In genomic region chr17:17683710-17684365, GRCh38 we compare ENCODE assay signal across 8 cellular contexts. TPM values are rescaled to one million over a fixed set of nuclear protein-coding genes. Genes with fewer than 3 reads are reported as not detected.
DNase-seq lines count a peak whose midpoint lies in the region; ATAC-seq and TF ChIP-seq lines count a peak whose summit lies in the region.

No MANE protein-coding gene starts in this region.

- TF ChIP-seq CTCF in AG04450 (IDR thresholded peaks at IDR 0.05; ENCODE audit: low read depth, low read length) (no peak), natural killer cell (IDR thresholded peaks at IDR 0.05) (no peak)

- ATAC-seq in natural killer cell: no peak
- ATAC-seq in GM21825 (IDR thresholded peaks at IDR 0.05; ENCODE audit: unreplicated experiment): no peak
- ATAC-seq in GM18870 (IDR thresholded peaks at IDR 0.05; ENCODE audit: unreplicated experiment): no peak
- ATAC-seq in HG03565 (IDR thresholded peaks at IDR 0.05; ENCODE audit: unreplicated experiment): no peak

- H3K4me1 ChIP-seq in HUES64 (ENCODE audit: insufficient read depth, low read length): peaks cover 12% of the 10 kb centered on the region; the same call in 1 of the 2 replicates

- H3K36me3 Mint-ChIP-seq in natural killer cell: no peaks in the 10 kb centered on the region

- POLR2A ChIA-PET in AG04450 (lab: Yijun Ruan, JAX): no interaction called here

- no peaks in the 10 kb centered on the region for H3K9me3 Mint-ChIP-seq in natural killer cell

- peak overlapping the region; percentile 95 for H3K4me3 Mint-ChIP-seq in natural killer cell

- DNase-seq in AG04450 (ENCODE audit: low read depth, low spot score): no peak
- DNase-seq in caudate nucleus (lab: John Stamatoyannopoulos, UW): no peak
- DNase-seq in natural killer cell: no peak
- no peak for DNase-seq in NCI-H510A (lab: John Stamatoyannopoulos, UW)

- H3K9ac ChIP-seq in HUES64 (ENCODE audit: low read depth, low read length): no peak overlapping the region; the same call in 1 of the 2 replicates

- H3K9me3 ChIP-seq in AG04450 (ENCODE audit: control insufficient read depth, insufficient read depth, low read length) (no peaks in the 10 kb centered on the region), HUES64 (ENCODE audit: insufficient read depth, low read depth, low read length) (no peaks in the 10 kb centered on the region)

- intact Hi-C loops in natural killer cell (cut with micrococcal nuclease): loop anchor here (2.0 to 5.0 kb wide), 3 partner anchors 69 to 353 kb away; partner anchors contain the start of genes ATPAF2, DRC3, GID4 and TOM1L2

- no peaks in the 10 kb centered on the region for H3K36me3 ChIP-seq in HUES64 (ENCODE audit: insufficient read depth, low read length)

- peaks cover 25 to 35% of the 10 kb centered on the region in 2 donors for H3K4me1 Mint-ChIP-seq in natural killer cell

- H3K4me3 ChIP-seq in AG04450 (ENCODE audit: low read depth, low read length): peak overlapping the region; percentile 81
- H3K4me3 ChIP-seq in HUES64 (ENCODE audit: low read length): peak overlapping the region; percentile 62; the same call in 1 of the 2 replicates

- CTCF ChIA-PET in AG04450 (lab: Charles Lee): no interaction called here

- H3K27me3 Mint-ChIP-seq in natural killer cell (ENCODE audit: low read depth in 2 of 2): no peaks in the 10 kb centered on the region

- 81% methylated on average over 7 of the region's 7 CpGs for WGBS in HUES64

- H3K27ac Mint-ChIP-seq in natural killer cell: peak overlapping the region; percentile 91 to 96

- H3K27me3 ChIP-seq in AG04450 (ENCODE audit: control insufficient read depth, insufficient read depth, low read length) (no peaks in the 10 kb centered on the region), HUES64 (ENCODE audit: insufficient read depth, low read length) (peaks cover 89% of the 10 kb centered on the region)

- peak overlapping the region; percentile 97 for H3K27ac ChIP-seq in AG04450 (ENCODE audit: low read depth, low read length)
- H3K27ac ChIP-seq in HUES64 (ENCODE audit: low read depth, low read length): no peak overlapping the region
- peak overlapping the region; percentile 8 for H3K27ac ChIP-seq in caudate nucleus (ENCODE audit: low read depth, low read length)

RNA-seq across cellular contexts. Expression of gene RAI1, which starts 2.6 kb away (rescaled TPM):
- polyA plus RNA-seq in AG04450 (2011; rRNA removed): 2.1 and 3.2 TPM in 2 replicates
- 4.2 and 5.4 TPM in 2 replicates for polyA minus RNA-seq in AG04450 (2011; rRNA and poly(A)+ RNA removed)
- polyA plus RNA-seq in HUES64 (2013, experiment 1 of 2): 4.9 TPM
- 8.7 TPM for polyA plus RNA-seq in HUES64 (2013, experiment 2 of 2)
- total RNA-seq in natural killer cell: 10 to 100 TPM; 39.8 to 55.0 (median 49.4) TPM
